Comparison of ENCODE assay signal across 36 cellular contexts in the genomic region with DNA sequence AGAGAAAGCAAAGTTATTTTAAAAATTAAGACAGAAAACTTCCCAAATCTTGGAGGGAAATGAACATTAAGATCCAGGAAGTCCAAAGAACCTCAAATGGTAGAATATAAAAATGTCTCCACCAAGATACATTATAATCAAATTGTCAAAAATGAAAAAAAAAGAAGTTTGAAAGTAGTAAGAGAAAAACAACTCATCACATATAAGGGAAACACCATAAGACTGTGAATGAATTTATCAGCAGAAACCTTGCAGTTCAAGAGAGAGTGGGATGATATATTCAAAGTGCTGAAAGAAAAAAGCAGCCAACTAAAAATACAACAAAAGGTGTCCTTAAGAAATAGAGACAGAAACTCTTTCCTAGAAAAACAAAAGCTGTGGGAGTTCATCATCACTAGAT.
"Had no signal": no experiment of that assay in that cellular context is flagged by ENCODE, and none has a peak within 500 bp of the region (broad histone marks: within the 10 kb centered on the region; RNA-seq: fewer than 3 reads in every experiment).

No MANE protein-coding gene starts in this region.

- H3K27me3 ChIP-seq: MG63 had no signal

- H3K9me3 ChIP-seq: MG63 had no signal

- DNase-seq: Karpas-422, Kasumi-1, MG63, MM.1S, MV-4-11, NCI-H1048, NCI-H1092, NCI-H1092 treated with DMSO at 0.1 percent for 48 hours, NCI-H1105, NCI-H1105 treated with DMSO at 0.1 percent for 48 hours, NCI-H1417, NCI-H1417 treated with DMSO at 0.1 percent for 48 hours, NCI-H1436, NCI-H1436 treated with DMSO at 0.1 percent for 48 hours, NCI-H146, NCI-H1694, NCI-H1694 treated with DMSO at 0.1 percent for 48 hours, NCI-H187, NCI-H187 treated with DMSO at 0.1 percent for 48 hours, NCI-H1930, NCI-H2029, NCI-H2029 treated with DMSO at 0.1 percent for 48 hours, NCI-H2081, NCI-H2081 treated with DMSO at 0.1 percent for 48 hours, NCI-H2107, NCI-H2171, NCI-H2171 treated with DMSO at 0.1 percent for 48 hours, NCI-H2227 treated with DMSO at 0.1 percent for 48 hours, NCI-H226, NCI-H345, NCI-H446 treated with DMSO at 0.1 percent for 48 hours, NCI-H510A, NCI-H510A treated with DMSO at 0.1 percent for 48 hours, NCI-H524, NCI-H524 treated with DMSO at 0.1 percent for 48 hours, NCI-H526 had no signal

- H3K36me3 ChIP-seq: MG63 had no signal

- H3K4me3 ChIP-seq: MG63 had no signal
